In the genomic region with DNA sequence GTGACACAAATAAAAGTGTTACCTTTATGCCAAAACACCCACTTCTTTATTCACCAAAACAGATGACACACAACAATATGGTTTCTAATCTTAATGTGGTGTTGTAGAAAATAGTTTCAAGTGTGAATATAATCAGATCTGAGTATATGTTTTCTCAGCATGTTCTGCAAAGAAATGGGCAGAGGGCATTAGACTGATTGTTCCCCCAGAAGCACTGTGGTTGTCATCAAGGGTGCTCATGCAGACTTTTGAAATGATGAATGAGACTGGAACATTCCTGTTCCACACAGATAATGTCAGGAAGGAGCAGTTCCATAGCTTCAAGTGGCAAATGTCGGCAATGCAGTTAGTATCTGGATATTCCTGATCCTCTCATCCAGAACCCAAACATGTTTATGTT, we compare ENCODE assay signal across 6 cellular contexts.
"Had no signal": no experiment of that assay in that cellular context is flagged by ENCODE, and none has a peak within 500 bp of the region (broad histone marks: within the 10 kb centered on the region; RNA-seq: fewer than 3 reads in every experiment).

No MANE protein-coding gene starts in this region.

- H3K9me3 ChIP-seq: HAP-1 had no signal

- H3K27ac Mint-ChIP-seq: IgD-negative memory B cell had no signal

- H3K4me1 Mint-ChIP-seq: IgD-negative memory B cell had no signal

- ATAC-seq: HCT116 had no signal

- FAIRE-seq: HTR-8/SVneo had no signal

- H3K4me3 Mint-ChIP-seq: IgD-negative memory B cell had no signal

- H3K9me3 Mint-ChIP-seq: IgD-negative memory B cell had no signal

- H3K36me3 ChIP-seq: HAP-1 had no signal

- H3K4me3 ChIP-seq: HAP-1 had no signal

- H3K36me3 Mint-ChIP-seq: IgD-negative memory B cell had no signal

- DNase-seq: GOT3, KG1 had no signal
